8 cellular contexts compared by ENCODE assay signal in the genomic region with DNA sequence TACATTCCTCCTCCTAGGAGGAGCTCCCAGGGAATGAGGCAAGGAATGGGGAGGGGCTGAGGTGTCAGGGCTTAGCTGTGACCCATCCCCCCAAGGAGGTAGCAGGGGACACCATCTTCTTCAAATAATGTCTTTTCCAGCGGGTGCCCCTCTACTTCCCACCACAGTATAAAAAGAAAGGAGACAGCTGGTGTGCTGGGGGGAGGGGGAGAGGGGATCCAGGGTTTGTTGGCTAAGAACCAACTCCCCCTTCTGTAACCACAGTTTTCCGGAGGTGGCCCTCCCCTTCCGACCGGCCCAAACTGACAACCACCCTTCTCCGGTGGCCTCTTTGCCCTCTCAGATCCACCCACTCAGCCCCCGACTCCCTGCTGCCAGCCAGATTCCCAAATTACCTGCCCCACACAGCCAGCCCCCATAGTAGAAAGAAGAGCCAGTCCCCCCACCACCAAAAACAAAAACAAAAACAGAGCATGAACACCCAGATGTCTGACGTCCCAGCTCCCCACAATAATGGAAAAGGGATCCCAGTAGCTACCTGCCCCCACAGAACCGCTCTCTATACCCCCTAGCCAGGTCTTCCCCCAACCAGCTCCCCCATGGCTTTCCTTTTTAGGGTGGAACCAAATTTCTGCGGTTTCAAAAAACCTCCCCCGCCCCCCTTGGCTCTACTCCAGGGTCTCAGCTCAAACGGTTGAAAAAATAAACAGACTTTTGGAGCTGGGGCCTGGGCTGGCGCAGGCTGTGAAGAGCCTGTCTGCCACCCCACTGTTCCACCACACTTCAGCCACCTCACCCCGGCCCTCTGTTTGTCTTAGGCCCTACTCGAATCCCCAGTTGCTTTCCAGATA. TPM values are rescaled to one million over a fixed set of nuclear protein-coding genes. Genes with fewer than 3 reads are reported as not detected.
DNase-seq lines count a peak whose midpoint lies in the region; ATAC-seq and TF ChIP-seq lines count a peak whose summit lies in the region.

No MANE protein-coding gene starts in this region.

- H3K4me3 ChIP-seq in dorsolateral prefrontal cortex = peak overlapping the region; percentile 68 to 95 (median 86)

- H3K36me3 Mint-ChIP-seq in activated CD4-positive, alpha-beta T cell treated with anti-CD3 and anti-CD28 coated beads, Interleukin-2, amount 10 ng/mL, durations not matched to agents 24 days and 14 days (ENCODE audit: low read depth) = peaks cover 52% of the 10 kb centered on the region
- H3K36me3 Mint-ChIP-seq in mesothelial cell of epicardium = no peaks in the 10 kb centered on the region
- H3K36me3 Mint-ChIP-seq in stimulated activated memory B cell treated with anti-CD40 and anti-IgM and Interleukin-4, amounts not matched to agents 10 μg/mL and 1 μg/mL and 100 μg/mL, for 72 hours = peaks cover 48% of the 10 kb centered on the region

- H3K27me3 ChIP-seq in dorsolateral prefrontal cortex = no peaks in the 10 kb centered on the region

- H3K27me3 Mint-ChIP-seq in activated CD4-positive, alpha-beta T cell treated with anti-CD3 and anti-CD28 coated beads, Interleukin-2, amount 10 ng/mL, durations not matched to agents 24 days and 14 days = no peaks in the 10 kb centered on the region
- H3K27me3 Mint-ChIP-seq in mesothelial cell of epicardium (ENCODE audit: low read depth) = no peaks in the 10 kb centered on the region
- no peaks in the 10 kb centered on the region for H3K27me3 Mint-ChIP-seq in stimulated activated memory B cell treated with anti-CD40 and anti-IgM and Interleukin-4, amounts not matched to agents 10 μg/mL and 1 μg/mL and 100 μg/mL, for 72 hours

- intact Hi-C loops in activated CD4-positive, alpha-beta T cell treated with anti-CD3 and anti-CD28 coated beads, Interleukin-2, amount 10 ng/mL, durations not matched to agents 24 days and 14 days (cut with micrococcal nuclease) = loop anchor here (2.0 to 5.0 kb wide), 2 partner anchors 79 to 119 kb away; partner anchors contain the start of genes GON4L, LAMTOR2 and SYT11
- intact Hi-C loops in dorsolateral prefrontal cortex (cut with DNase I) = loop anchor here in 1 of 2 donors (5.0 kb wide), 1 partner anchor 119 kb away; the partner anchor contains the start of genes GON4L and SYT11

- peak; percentile 67 for DNase-seq in GM10266 (ENCODE audit: extremely low spot score)
- DNase-seq in NCI-H345 (lab: John Stamatoyannopoulos, UW) = peak; percentile 99
- DNase-seq in activated CD4-positive, alpha-beta T cell treated with anti-CD3 and anti-CD28 coated beads, Interleukin-2, amount 10 ng/mL, durations not matched to agents 24 days and 14 days = peak; percentile 83
- peak in 2 of 10 donors; percentile 49 to 76 for DNase-seq in dorsolateral prefrontal cortex
- DNase-seq in mesothelial cell of epicardium (ENCODE audit: low spot score in 2 of 2, unreplicated experiment in 2 of 2) = peak in 1 of 2 experiments; percentile 62

- H3K27ac Mint-ChIP-seq in activated CD4-positive, alpha-beta T cell treated with anti-CD3 and anti-CD28 coated beads, Interleukin-2, amount 10 ng/mL, durations not matched to agents 24 days and 14 days = peak overlapping the region; percentile 92
- H3K27ac Mint-ChIP-seq in mesothelial cell of epicardium = peak overlapping the region; percentile 95
- H3K27ac Mint-ChIP-seq in stimulated activated memory B cell treated with anti-CD40 and anti-IgM and Interleukin-4, amounts not matched to agents 10 μg/mL and 1 μg/mL and 100 μg/mL, for 72 hours = peak overlapping the region; percentile 93

- peaks cover 74% of the 10 kb centered on the region for H3K4me1 Mint-ChIP-seq in activated CD4-positive, alpha-beta T cell treated with anti-CD3 and anti-CD28 coated beads, Interleukin-2, amount 10 ng/mL, durations not matched to agents 24 days and 14 days
- H3K4me1 Mint-ChIP-seq in mesothelial cell of epicardium = peaks cover 64% of the 10 kb centered on the region
- peaks cover 78% of the 10 kb centered on the region for H3K4me1 Mint-ChIP-seq in stimulated activated memory B cell treated with anti-CD40 and anti-IgM and Interleukin-4, amounts not matched to agents 10 μg/mL and 1 μg/mL and 100 μg/mL, for 72 hours

- peak overlapping the region; percentile 87 to 100 (median 99) for H3K27ac ChIP-seq in dorsolateral prefrontal cortex

- H3K9me3 Mint-ChIP-seq in activated CD4-positive, alpha-beta T cell treated with anti-CD3 and anti-CD28 coated beads, Interleukin-2, amount 10 ng/mL, durations not matched to agents 24 days and 14 days = no peaks in the 10 kb centered on the region
- H3K9me3 Mint-ChIP-seq in mesothelial cell of epicardium = no peaks in the 10 kb centered on the region
- no peaks in the 10 kb centered on the region for H3K9me3 Mint-ChIP-seq in stimulated activated memory B cell treated with anti-CD40 and anti-IgM and Interleukin-4, amounts not matched to agents 10 μg/mL and 1 μg/mL and 100 μg/mL, for 72 hours

- no peak for TF ChIP-seq CTCF in GM10266 (IDR thresholded peaks at IDR 0.05; ENCODE audit: control insufficient read depth, insufficient read depth, low read depth, missing control alignments)
- no peak for TF ChIP-seq CTCF in dorsolateral prefrontal cortex (IDR thresholded peaks at IDR 0.05 in 54 of 56, conservative IDR thresholded peaks at IDR 0.05 in 2 of 56; ENCODE audit: low read depth in 1 of 56, partially characterized antibody in 56 of 56)
- no peak for TF ChIP-seq CTCF in mesothelial cell of epicardium (IDR thresholded peaks at IDR 0.05; ENCODE audit: unreplicated experiment)

- no peak for ATAC-seq in stimulated activated memory B cell treated with anti-CD40 and anti-IgM and Interleukin-4, amounts not matched to agents 10 μg/mL and 1 μg/mL and 100 μg/mL, for 72 hours
- ATAC-seq in GM19455 (IDR thresholded peaks at IDR 0.05; ENCODE audit: unreplicated experiment) (no peak), HG03439 (IDR thresholded peaks at IDR 0.05; ENCODE audit: unreplicated experiment) (no peak)

- H3K4me3 Mint-ChIP-seq in activated CD4-positive, alpha-beta T cell treated with anti-CD3 and anti-CD28 coated beads, Interleukin-2, amount 10 ng/mL, durations not matched to agents 24 days and 14 days = peak overlapping the region; percentile 99
- peak overlapping the region; percentile 95 for H3K4me3 Mint-ChIP-seq in mesothelial cell of epicardium
- H3K4me3 Mint-ChIP-seq in stimulated activated memory B cell treated with anti-CD40 and anti-IgM and Interleukin-4, amounts not matched to agents 10 μg/mL and 1 μg/mL and 100 μg/mL, for 72 hours = peak overlapping the region; percentile 99

RNA-seq across cellular contexts. Expression of gene ARHGEF2, which starts 2.1 kb away (rescaled TPM):
- 189 and 198 TPM in 2 replicates for total RNA-seq in activated CD4-positive, alpha-beta T cell treated with anti-CD3 and anti-CD28 coated beads, Interleukin-2, amount 10 ng/mL, durations not matched to agents 24 days and 14 days
- total RNA-seq in dorsolateral prefrontal cortex (100 to 1,000 TPM; 113 to 323 (median 165) TPM), mesothelial cell of epicardium (103 to 111 TPM (median 110 TPM) in 3 replicates)

RNA-seq across cellular contexts. Expression of gene RXFP4, which starts 34.8 kb away (rescaled TPM):
- not detected in 2 replicates for total RNA-seq in activated CD4-positive, alpha-beta T cell treated with anti-CD3 and anti-CD28 coated beads, Interleukin-2, amount 10 ng/mL, durations not matched to agents 24 days and 14 days
- total RNA-seq in dorsolateral prefrontal cortex (not detected), mesothelial cell of epicardium (not detected in 3 replicates)

RNA-seq across cellular contexts. Expression of gene KHDC4, which starts 42.1 kb away (rescaled TPM):
- total RNA-seq in activated CD4-positive, alpha-beta T cell treated with anti-CD3 and anti-CD28 coated beads, Interleukin-2, amount 10 ng/mL, durations not matched to agents 24 days and 14 days = 82.9 and 92.2 TPM in 2 replicates
- total RNA-seq in dorsolateral prefrontal cortex (10 to 100 TPM; 33.7 to 80.2 (median 50.9) TPM), mesothelial cell of epicardium (70.1 to 74.1 TPM (median 73.2 TPM) in 3 replicates)

RNA-seq across cellular contexts. Expression of gene SSR2, which starts 44.5 kb away (rescaled TPM):
- total RNA-seq in activated CD4-positive, alpha-beta T cell treated with anti-CD3 and anti-CD28 coated beads, Interleukin-2, amount 10 ng/mL, durations not matched to agents 24 days and 14 days = 175 and 176 TPM in 2 replicates
- total RNA-seq in dorsolateral prefrontal cortex = 10 to 100 TPM; 55.2 to 94.2 (median 71.4) TPM
- total RNA-seq in mesothelial cell of epicardium = 282 to 298 TPM (median 297 TPM) in 3 replicates
